ENCODE assay signal across 13 cellular contexts in the genomic region with DNA sequence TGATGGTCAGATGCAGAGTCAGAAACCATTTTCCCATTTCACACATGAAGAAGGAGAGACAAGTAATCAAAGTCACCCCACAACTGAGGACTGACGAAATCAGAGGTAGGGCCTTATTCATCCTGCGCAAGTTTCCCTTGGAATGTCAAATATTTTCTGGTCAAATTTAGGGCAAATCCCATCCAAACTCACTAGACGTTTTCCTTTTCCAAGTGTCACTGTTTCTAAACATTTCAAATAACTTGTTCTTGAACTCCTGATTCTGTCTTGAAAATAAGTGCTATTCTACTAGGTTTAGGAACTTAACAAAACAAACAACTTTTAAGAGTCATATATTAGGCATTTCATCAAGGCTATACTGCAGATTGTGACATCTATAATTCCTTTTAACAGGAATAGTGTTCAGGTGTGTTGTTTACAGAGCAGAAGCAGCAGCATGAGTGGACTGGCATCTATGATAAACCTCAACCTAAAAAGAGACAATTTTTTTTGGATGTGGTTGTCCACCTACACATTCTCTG. TPM values are rescaled to one million over a fixed set of nuclear protein-coding genes. Genes with fewer than 3 reads are reported as not detected.
DNase-seq lines count a peak whose midpoint lies in the region; ATAC-seq and TF ChIP-seq lines count a peak whose summit lies in the region.
"Had no signal": no experiment of that assay in that cellular context is flagged by ENCODE, and none has a peak within 500 bp of the region (broad histone marks: within the 10 kb centered on the region; RNA-seq: fewer than 3 reads in every experiment).

No MANE protein-coding gene starts in this region.

- CTCF ChIA-PET in Caco-2 (lab: Charles Lee): no interaction called here

- H3K27ac Mint-ChIP-seq in Caco-2 (ENCODE audit: unreplicated experiment) (peak overlapping the region; percentile 63), HFFc6 (peak overlapping the region; percentile 92)
- H3K27ac Mint-ChIP-seq: T-helper 1 cell treated with Interleukin-12 subunit alpha and Interleukin-12 subunit beta and Interleukin-4 antibody, amounts not matched to agents 30 μg/mL and 1 μg/mL, for 36 hours had no signal

- H3K9me3 ChIP-seq in Caco-2: no peaks in the 10 kb centered on the region
- no peaks in the 10 kb centered on the region for H3K9me3 ChIP-seq in muscle layer of duodenum (ENCODE audit: control insufficient read depth in 1 of 2, low read length in 2 of 2)

- in situ Hi-C loops in brain microvascular endothelial cell (cut with HindIII; ENCODE audit: low pct_ligation_motif_present, low sequenced_read_pairs): no loop called here

- H3K4me1 Mint-ChIP-seq in Caco-2 (ENCODE audit: low read depth, unreplicated experiment): peaks cover 17% of the 10 kb centered on the region
- peaks cover 30% of the 10 kb centered on the region for H3K4me1 Mint-ChIP-seq in HFFc6 (ENCODE audit: low read depth)

- ATAC-seq in HG02763 (IDR thresholded peaks at IDR 0.05; ENCODE audit: unreplicated experiment): no peak
- ATAC-seq: naive thymus-derived CD8-positive, alpha-beta T cell had no signal

- H3K4me3 ChIP-seq in Caco-2 (ENCODE audit: low read depth, low read length) (no peak overlapping the region), brain microvascular endothelial cell (ENCODE audit: low read depth, low read length) (no peak overlapping the region), muscle layer of duodenum (ENCODE audit: low read depth in 1 of 2, low read length in 2 of 2) (no peak overlapping the region)

- intact Hi-C loops in Caco-2 (cut with micrococcal nuclease; ENCODE audit: unreplicated experiment): loop anchor here (5.0 kb wide), 1 partner anchor 206 kb away; no protein-coding TSS in a partner anchor

- no TSS peak for BruUV-seq in Caco-2 (replicated peaks; lab: Mats Ljungman, UMichigan)

- H3K27me3 ChIP-seq in Caco-2 (replicated peaks; ENCODE audit: control insufficient read depth, insufficient read depth, low read length) (no peaks in the 10 kb centered on the region), brain microvascular endothelial cell (replicated peaks) (no peaks in the 10 kb centered on the region), muscle layer of duodenum (ENCODE audit: low read depth, low read length) (no peaks in the 10 kb centered on the region)

- TF ChIP-seq CTCF in Caco-2 (IDR thresholded peaks at IDR 0.05; ENCODE audit: insufficient read depth in 1 of 2, low read depth in 1 of 2, low read length in 1 of 2, severe bottlenecking in 1 of 2, unreplicated experiment in 1 of 2) (no peak), HFFc6 (IDR thresholded peaks at IDR 0.05) (no peak), brain microvascular endothelial cell (IDR thresholded peaks at IDR 0.05; ENCODE audit: low read depth, low read length, missing control alignments) (no peak)

- POLR2A ChIA-PET in Caco-2 (lab: Charles Lee): no interaction called here

- no peaks in the 10 kb centered on the region for H3K27me3 Mint-ChIP-seq in Caco-2 (ENCODE audit: insufficient read depth, unreplicated experiment)
- H3K27me3 Mint-ChIP-seq in HFFc6 (ENCODE audit: insufficient read depth): peaks cover 2% of the 10 kb centered on the region; the same call in 1 of the 2 replicates
- H3K27me3 Mint-ChIP-seq: naive thymus-derived CD8-positive, alpha-beta T cell had no signal

- DNase-seq in Caco-2 (no peak), HFFc6 (no peak), brain microvascular endothelial cell (peak; percentile 29), KG1 (lab: John Stamatoyannopoulos, UW) (no peak), NCI-H524 treated with DMSO at 0.1 percent for 48 hours (lab: John Stamatoyannopoulos, UW) (no peak)
- no peak for DNase-seq in activated T-cell treated with anti-CD3 and anti-CD28 coated beads, Interleukin-2, amount 50 U/mL, for 1 hour
- DNase-seq: activated CD8-positive, alpha-beta memory T cell treated with anti-CD3 and anti-CD28 coated beads for 24 hours; amygdala; naive thymus-derived CD8-positive, alpha-beta T cell; NCI-H1694 treated with DMSO at 0.1 percent for 48 hours had no signal

- H3K4me3 Mint-ChIP-seq in Caco-2 (ENCODE audit: unreplicated experiment) (no peak overlapping the region), HFFc6 (peak overlapping the region; percentile 62)
- H3K4me3 Mint-ChIP-seq: naive thymus-derived CD8-positive, alpha-beta T cell; T-helper 1 cell treated with Interleukin-12 subunit alpha and Interleukin-12 subunit beta and Interleukin-4 antibody, amounts not matched to agents 30 μg/mL and 1 μg/mL, for 36 hours had no signal

- H3K4me1 ChIP-seq in Caco-2: peaks cover 12% of the 10 kb centered on the region
- peaks cover 0 to 12% of the 10 kb centered on the region in 2 donors for H3K4me1 ChIP-seq in muscle layer of duodenum (ENCODE audit: control insufficient read depth in 1 of 2, insufficient read depth in 2 of 2, low read length in 2 of 2)

- peak overlapping the region; percentile 70 for H3K27ac ChIP-seq in brain microvascular endothelial cell
- H3K27ac ChIP-seq in muscle layer of duodenum (ENCODE audit: low read length): peak overlapping the region; percentile 22

- H3K36me3 ChIP-seq in Caco-2 (ENCODE audit: control insufficient read depth, insufficient read depth, low read length) (no peaks in the 10 kb centered on the region), brain microvascular endothelial cell (replicated peaks) (no peaks in the 10 kb centered on the region), muscle layer of duodenum (ENCODE audit: control insufficient read depth in 1 of 2, insufficient read depth in 2 of 2, low read length in 2 of 2) (no peaks in the 10 kb centered on the region)

- H3K9me3 Mint-ChIP-seq in Caco-2 (ENCODE audit: unreplicated experiment): peaks cover 12% of the 10 kb centered on the region
- H3K9me3 Mint-ChIP-seq in HFFc6: no peaks in the 10 kb centered on the region
- H3K9me3 Mint-ChIP-seq: naive thymus-derived CD8-positive, alpha-beta T cell had no signal

- H3K36me3 Mint-ChIP-seq in Caco-2 (ENCODE audit: insufficient read depth, unreplicated experiment) (no peaks in the 10 kb centered on the region), HFFc6 (ENCODE audit: low read depth) (peaks cover 2% of the 10 kb centered on the region; the same call in 1 of the 2 replicates)

RNA-seq across cellular contexts. Expression of gene SUMF1, which starts 40.7 kb away (rescaled TPM):
- 22.9 and 24.4 TPM in 2 replicates for total RNA-seq in Caco-2 (2022)
- total RNA-seq in HFFc6 (2021; fragmentation: NEBNext Ultra II Directional; extraction: Animal tissue kit (Norgen Biotek cat#: 25700)): 10 to 100 TPM; 33.5 to 38.0 (median 36.0) TPM
